ENCODE assay signal across 32 cellular contexts in genomic region chr21:32955307-32955937, GRCh38.
A peak's percentile ranks its signal among the peaks of the same experiment; 100 is the strongest.
DNase-seq lines count a peak whose midpoint lies in the region; ATAC-seq lines count a peak whose summit lies in the region.
"Had no signal": no experiment of that assay in that cellular context is flagged by ENCODE, and none has a peak within 500 bp of the region (broad histone marks: within the 10 kb centered on the region; RNA-seq: fewer than 3 reads in every experiment).

No MANE protein-coding gene starts in this region.

- peaks cover 55% of the 10 kb centered on the region for H3K27me3 Mint-ChIP-seq in activated T-helper 1 cell treated with anti-CD3 and anti-CD28 coated beads, Interleukin-12 subunit alpha, Interleukin-12 subunit beta, Interleukin-2, Interleukin-4 antibody, amounts not matched to agents 30 ng/mL and 10 ng/mL and 1 ng/mL, durations not matched to agents 14 hours and 24 hours and 36 hours (ENCODE audit: insufficient read depth)

- DNase-seq in MG63 = peak; percentile 5
- DNase-seq in caudate nucleus (lab: John Stamatoyannopoulos, UW) = peak in 11 of 61 donors; percentile 1 to 38 (median 12)
- DNase-seq in retina = peak; percentile 82
- DNase-seq in T1000 (lab: John Stamatoyannopoulos, UW) = no peak
- no peak for DNase-seq in AG20443 (ENCODE audit: low spot score)
- no peak for DNase-seq in activated T-helper 1 cell treated with anti-CD3 and anti-CD28 coated beads, Interleukin-12 subunit alpha, Interleukin-12 subunit beta, Interleukin-2, Interleukin-4 antibody, amounts not matched to agents 30 ng/mL and 10 ng/mL and 1 ng/mL, durations not matched to agents 14 hours and 24 hours and 36 hours (ENCODE audit: low spot score)
- DNase-seq: activated CD4-positive, alpha-beta memory T cell treated with anti-CD3 and anti-CD28 coated beads, Interleukin-2, amount 10 ng/mL, durations not matched to agents 7 days and 5 days; activated CD4-positive, CD25-positive, alpha-beta regulatory T cell treated with anti-CD3 and anti-CD28 coated beads, Interleukin-2, amount 50 U/mL, for 72 hours; activated CD8-positive, alpha-beta memory T cell treated with anti-CD3 and anti-CD28 coated beads, Interleukin-2, amount 50 U/mL, for 48 hours; activated naive CD4-positive, alpha-beta T cell treated with anti-CD3 and anti-CD28 coated beads, Interleukin-2, amount 50 U/mL, for 16 hours; CD8-positive, alpha-beta memory T cell; effector memory CD8-positive, alpha-beta T cell; H7; heart left ventricle; mucosa of descending colon; natural killer cell; NCI-H1105; NCI-H1930; NCI-H524 treated with DMSO at 0.1 percent for 48 hours; pancreas; stimulated activated naive CD8-positive, alpha-beta T cell treated with anti-CD3 and anti-CD28 coated beads, Interleukin-15, Interleukin-2, amounts not matched to agents 100 U/mL and 50 U/mL, for 24 hours; thyroid gland had no signal

- H3K27ac ChIP-seq in caudate nucleus (ENCODE audit: low read depth, low read length) = peak overlapping the region; percentile 70
- H3K27ac ChIP-seq in layer of hippocampus (ENCODE audit: low read depth, low read length) = peak overlapping the region; percentile 31
- H3K27ac ChIP-seq: coronary artery, heart left ventricle, pancreas, right atrium auricular region, SK-N-MC, thyroid gland had no signal

- no peaks in the 10 kb centered on the region for H3K36me3 ChIP-seq in MG63
- H3K36me3 ChIP-seq: heart left ventricle, pancreas, right atrium auricular region, thyroid gland had no signal

- no peaks in the 10 kb centered on the region for H3K4me1 Mint-ChIP-seq in activated T-helper 1 cell treated with anti-CD3 and anti-CD28 coated beads, Interleukin-12 subunit alpha, Interleukin-12 subunit beta, Interleukin-2, Interleukin-4 antibody, amounts not matched to agents 30 ng/mL and 10 ng/mL and 1 ng/mL, durations not matched to agents 14 hours and 24 hours and 36 hours (ENCODE audit: low read depth)
- H3K4me1 Mint-ChIP-seq: activated CD4-positive, alpha-beta memory T cell treated with anti-CD3 and anti-CD28 coated beads, Interleukin-2, amount 10 ng/mL, durations not matched to agents 7 days and 5 days; B cell; CD8-positive, alpha-beta memory T cell had no signal

- no peak overlapping the region for H3K27ac Mint-ChIP-seq in activated T-helper 1 cell treated with anti-CD3 and anti-CD28 coated beads, Interleukin-12 subunit alpha, Interleukin-12 subunit beta, Interleukin-2, Interleukin-4 antibody, amounts not matched to agents 30 ng/mL and 10 ng/mL and 1 ng/mL, durations not matched to agents 14 hours and 24 hours and 36 hours
- H3K27ac Mint-ChIP-seq: activated CD4-positive, alpha-beta memory T cell treated with anti-CD3 and anti-CD28 coated beads, Interleukin-2, amount 10 ng/mL, durations not matched to agents 7 days and 5 days; activated T-helper 2 cell treated with anti-CD3 and anti-CD28 coated beads, Interferon-gamma antibody, Interleukin-2, Interleukin-4, amounts not matched to agents 10 μg/mL and 5 μg/mL and 100 μg/mL, durations not matched to agents 14 hours and 24 hours and 36 hours; B cell; CD8-positive, alpha-beta memory T cell; effector memory CD8-positive, alpha-beta T cell; natural killer cell had no signal

- no peaks in the 10 kb centered on the region for H3K9me3 Mint-ChIP-seq in activated T-helper 1 cell treated with anti-CD3 and anti-CD28 coated beads, Interleukin-12 subunit alpha, Interleukin-12 subunit beta, Interleukin-2, Interleukin-4 antibody, amounts not matched to agents 30 ng/mL and 10 ng/mL and 1 ng/mL, durations not matched to agents 14 hours and 24 hours and 36 hours
- H3K9me3 Mint-ChIP-seq: activated CD4-positive, alpha-beta memory T cell treated with anti-CD3 and anti-CD28 coated beads, Interleukin-2, amount 10 ng/mL, durations not matched to agents 7 days and 5 days; activated T-helper 2 cell treated with anti-CD3 and anti-CD28 coated beads, Interferon-gamma antibody, Interleukin-2, Interleukin-4, amounts not matched to agents 10 μg/mL and 5 μg/mL and 100 μg/mL, durations not matched to agents 14 hours and 24 hours and 36 hours; CD8-positive, alpha-beta memory T cell; effector memory CD8-positive, alpha-beta T cell; natural killer cell had no signal

- H3K9me3 ChIP-seq in MG63 = no peaks in the 10 kb centered on the region
- H3K9me3 ChIP-seq: heart left ventricle, mucosa of descending colon, pancreas, right atrium auricular region, thyroid gland had no signal

- no peaks in the 10 kb centered on the region for H3K36me3 Mint-ChIP-seq in activated T-helper 1 cell treated with anti-CD3 and anti-CD28 coated beads, Interleukin-12 subunit alpha, Interleukin-12 subunit beta, Interleukin-2, Interleukin-4 antibody, amounts not matched to agents 30 ng/mL and 10 ng/mL and 1 ng/mL, durations not matched to agents 14 hours and 24 hours and 36 hours (ENCODE audit: low read depth)
- H3K36me3 Mint-ChIP-seq: CD8-positive, alpha-beta memory T cell; natural killer cell had no signal

- H3K4me3 Mint-ChIP-seq in activated T-helper 1 cell treated with anti-CD3 and anti-CD28 coated beads, Interleukin-12 subunit alpha, Interleukin-12 subunit beta, Interleukin-2, Interleukin-4 antibody, amounts not matched to agents 30 ng/mL and 10 ng/mL and 1 ng/mL, durations not matched to agents 14 hours and 24 hours and 36 hours = no peak overlapping the region
- H3K4me3 Mint-ChIP-seq: activated CD4-positive, alpha-beta memory T cell treated with anti-CD3 and anti-CD28 coated beads, Interleukin-2, amount 10 ng/mL, durations not matched to agents 7 days and 5 days; B cell; CD8-positive, alpha-beta memory T cell; natural killer cell had no signal

- peaks cover 44% of the 10 kb centered on the region for H3K27me3 ChIP-seq in MG63
- H3K27me3 ChIP-seq in layer of hippocampus (ENCODE audit: control insufficient read depth, insufficient read depth, low read length) = no peaks in the 10 kb centered on the region
- H3K27me3 ChIP-seq: right atrium auricular region, thyroid gland had no signal

- H3K4me3 ChIP-seq in MG63 = no peak overlapping the region
- H3K4me3 ChIP-seq: coronary artery, heart left ventricle, K562, lung, mucosa of descending colon, pancreas, right atrium auricular region, SK-N-MC, smooth muscle cell, thyroid gland had no signal

- intact Hi-C loops in activated T-helper 1 cell treated with anti-CD3 and anti-CD28 coated beads, Interleukin-12 subunit alpha, Interleukin-12 subunit beta, Interleukin-2, Interleukin-4 antibody, amounts not matched to agents 30 ng/mL and 10 ng/mL and 1 ng/mL, durations not matched to agents 14 hours and 24 hours and 36 hours (cut with micrococcal nuclease) = no loop called here

- no peak for ATAC-seq in GM21576 (IDR thresholded peaks at IDR 0.05; ENCODE audit: unreplicated experiment)
- ATAC-seq: effector memory CD8-positive, alpha-beta T cell; heart left ventricle; K562; mucosa of descending colon; natural killer cell; pancreas; stimulated activated naive CD8-positive, alpha-beta T cell treated with anti-CD3 and anti-CD28 coated beads, Interleukin-15, Interleukin-2, amounts not matched to agents 100 U/mL and 50 U/mL, for 24 hours had no signal

Comparison
In these comparisons a context has a peak if more than half of its experiments do, and no peak if none do; other contexts are left out.
1. DNase-seq: peak in MG63 (single experiment) and retina (single experiment); none in T1000 (single experiment), AG20443 (single experiment) and activated T-helper 1 cell treated with anti-CD3 and anti-CD28 coated beads, Interleukin-12 subunit alpha, Interleukin-12 subunit beta, Interleukin-2, Interleukin-4 antibody, amounts not matched to agents 30 ng/mL and 10 ng/mL and 1 ng/mL, durations not matched to agents 14 hours and 24 hours and 36 hours (single experiment).